In the genomic region with DNA sequence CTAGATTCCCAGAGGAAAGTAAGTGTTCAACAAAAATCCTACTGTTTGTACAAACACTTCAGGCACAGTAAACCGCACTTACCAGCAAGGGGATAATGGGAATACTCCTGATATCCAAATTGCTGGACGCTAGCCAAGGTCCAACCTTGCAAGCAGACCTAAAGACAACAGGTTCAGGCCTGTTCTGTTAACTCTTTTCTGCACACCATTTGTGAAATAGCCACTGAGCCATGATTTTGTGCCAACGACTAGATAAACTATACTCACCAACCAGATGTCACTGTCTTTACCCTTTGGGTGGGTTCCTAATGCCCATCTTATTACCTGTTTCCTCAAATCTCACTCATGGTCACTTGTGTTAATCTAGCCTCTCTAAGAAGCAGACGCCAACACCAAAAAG, we compare ENCODE assay signal across 23 cellular contexts. TPM values are rescaled to one million over a fixed set of nuclear protein-coding genes. Genes with fewer than 3 reads are reported as not detected.
DNase-seq lines count a peak whose midpoint lies in the region; ATAC-seq, FAIRE-seq and TF ChIP-seq lines count a peak whose summit lies in the region.
"Had no signal": no experiment of that assay in that cellular context is flagged by ENCODE, and none has a peak within 500 bp of the region (broad histone marks: within the 10 kb centered on the region; RNA-seq: fewer than 3 reads in every experiment).

No MANE protein-coding gene starts in this region.

- H3K36me3 Mint-ChIP-seq in MCF 10A (ENCODE audit: insufficient read depth, unreplicated experiment) (peaks cover 63% of the 10 kb centered on the region), HFFc6 (ENCODE audit: low read depth) (peaks cover 14% of the 10 kb centered on the region), glutamatergic neuron (ENCODE audit: unreplicated experiment) (no peaks in the 10 kb centered on the region)

- H3K27me3 ChIP-seq in breast epithelium = no peaks in the 10 kb centered on the region
- H3K27me3 ChIP-seq: Peyer's patch had no signal

- ATAC-seq in SK-N-SH treated with all-trans-retinoic acid at 6 μM for 48 hours = no peak
- ATAC-seq in HG03439 (IDR thresholded peaks at IDR 0.05; ENCODE audit: unreplicated experiment) = no peak
- ATAC-seq: HCT116, Right ventricle myocardium inferior had no signal

- H3K27ac ChIP-seq in breast epithelium = no peak overlapping the region
- H3K27ac ChIP-seq: C4-2B, KMS-11, Peyer's patch had no signal

- no peak for TF ChIP-seq CTCF in MCF 10A (IDR thresholded peaks at IDR 0.05; ENCODE audit: unreplicated experiment)
- no peak for TF ChIP-seq CTCF in breast epithelium (IDR thresholded peaks at IDR 0.05)
- no peak for TF ChIP-seq CTCF in HFFc6 (IDR thresholded peaks at IDR 0.05)
- TF ChIP-seq CTCF in glutamatergic neuron (IDR thresholded peaks at IDR 0.05; ENCODE audit: partially characterized antibody, unreplicated experiment) = no peak

- no TSS peak for BruUV-seq in MCF 10A (replicated peaks; lab: Mats Ljungman, UMichigan)

- H3K27me3 Mint-ChIP-seq in MCF 10A (ENCODE audit: insufficient read depth, unreplicated experiment) = no peaks in the 10 kb centered on the region
- no peaks in the 10 kb centered on the region for H3K27me3 Mint-ChIP-seq in HFFc6 (ENCODE audit: insufficient read depth)
- no peaks in the 10 kb centered on the region for H3K27me3 Mint-ChIP-seq in glutamatergic neuron (ENCODE audit: unreplicated experiment)

- TF ChIP-seq POLR2A in breast epithelium (IDR thresholded peaks at IDR 0.05) = no peak

- no peaks in the 10 kb centered on the region for H3K4me1 ChIP-seq in breast epithelium

- no peaks in the 10 kb centered on the region for H3K36me3 ChIP-seq in breast epithelium

- CTCF ChIA-PET in MCF 10A (lab: Yijun Ruan, JAX) = interaction anchor here (0.8 to 7.1 kb wide), 12 partner anchors 8 to 1026 kb away, joined by 3 to 84 read pairs (median 4); no protein-coding TSS in a partner anchor

- no peak for FAIRE-seq in frontal cortex (lab: Jason Lieb, UNC)

- H3K4me1 Mint-ChIP-seq in MCF 10A (ENCODE audit: insufficient read depth, unreplicated experiment) (peaks cover 22% of the 10 kb centered on the region), HFFc6 (ENCODE audit: low read depth) (peaks cover 48% of the 10 kb centered on the region), glutamatergic neuron (ENCODE audit: low read depth, unreplicated experiment) (peaks cover 2% of the 10 kb centered on the region)

- H3K4me3 ChIP-seq in breast epithelium = no peak overlapping the region
- H3K4me3 ChIP-seq: Peyer's patch had no signal

- POLR2A ChIA-PET in MCF 10A (lab: Yijun Ruan, JAX) = interaction anchor here (0.6 to 3.3 kb wide), 10 partner anchors 9 to 1328 kb away, joined by 3 to 20 read pairs (median 4); partner anchors contain the start of genes DCBLD1, GOPC and ROS1

- no peak overlapping the region for H3K27ac Mint-ChIP-seq in MCF 10A (ENCODE audit: low read depth, unreplicated experiment)
- peak overlapping the region; percentile 19; the same call in 1 of the 2 replicates for H3K27ac Mint-ChIP-seq in HFFc6
- peak overlapping the region; percentile 41 for H3K27ac Mint-ChIP-seq in glutamatergic neuron (ENCODE audit: unreplicated experiment)

- H3K9me3 Mint-ChIP-seq in MCF 10A (ENCODE audit: unreplicated experiment) (no peaks in the 10 kb centered on the region), HFFc6 (no peaks in the 10 kb centered on the region), glutamatergic neuron (ENCODE audit: unreplicated experiment) (no peaks in the 10 kb centered on the region)

- no peaks in the 10 kb centered on the region for H3K9me3 ChIP-seq in breast epithelium
- H3K9me3 ChIP-seq: Peyer's patch had no signal

- DNase-seq in MCF 10A (ENCODE audit: unreplicated experiment) = peak; percentile 82
- DNase-seq in breast epithelium (ENCODE audit: low spot score in 2 of 2) = no peak
- DNase-seq in HFFc6 = no peak
- peak; percentile 19 for DNase-seq in NCI-H69 (lab: John Stamatoyannopoulos, UW)
- DNase-seq in glutamatergic neuron = no peak
- no peak for DNase-seq in frontal cortex (ENCODE audit: low spot score in 2 of 2)
- DNase-seq: AML-193; COR-L47; GF-D8; GOT3; NCI-H1436; NCI-H1930; NCI-H524 treated with DMSO at 0.1 percent for 48 hours; NK-92 treated with Interleukin-12 subunit alpha and Interleukin-12 subunit beta, amount 100 ng/mL, for 24 hours; Peyer's patch; SW 1271; T-helper 2 cell had no signal

- H3K4me3 Mint-ChIP-seq in MCF 10A (ENCODE audit: unreplicated experiment) (no peak overlapping the region), HFFc6 (no peak overlapping the region), glutamatergic neuron (ENCODE audit: unreplicated experiment) (no peak overlapping the region)

- intact Hi-C loops in MCF 10A (cut with micrococcal nuclease) (loop anchor here (5.0 kb wide), 1 partner anchor 43 kb away; the partner anchor contains the start of gene GOPC), breast epithelium (cut with DNase I; ENCODE audit: low total_unique reads) (loop anchor here (10.0 kb wide), 1 partner anchor 204 kb away; no protein-coding TSS in a partner anchor)

TF ChIP-seq in SK-N-SH treated with all-trans-retinoic acid at 6 μM for 48 hours, 23 proteins besides CTCF, POLR2A, EP300 and RAD21:
- TF ChIP-seq ZFP3 (CRISPR knock-in tag; IDR thresholded peaks at IDR 0.05) (no peak), BACH2 (CRISPR knock-in tag; IDR thresholded peaks at IDR 0.05; ENCODE audit: borderline replicate concordance) (no peak), PPARA (CRISPR knock-in tag; IDR thresholded peaks at IDR 0.05; ENCODE audit: borderline replicate concordance) (no peak), ESRRG (CRISPR knock-in tag; IDR thresholded peaks at IDR 0.05) (no peak), ZC3H10 (CRISPR knock-in tag; IDR thresholded peaks at IDR 0.05) (no peak), TSHZ2 (CRISPR knock-in tag; IDR thresholded peaks at IDR 0.05) (no peak), GLIS3 (CRISPR knock-in tag; IDR thresholded peaks at IDR 0.05) (no peak), ZNF565 (CRISPR knock-in tag; conservative IDR thresholded peaks at IDR 0.05; ENCODE audit: low read depth) (no peak), ZNF8 (CRISPR knock-in tag; IDR thresholded peaks at IDR 0.05) (no peak), TOX (CRISPR knock-in tag; IDR thresholded peaks at IDR 0.05; ENCODE audit: borderline replicate concordance) (no peak)
- TF ChIP-seq, protein P1, sequence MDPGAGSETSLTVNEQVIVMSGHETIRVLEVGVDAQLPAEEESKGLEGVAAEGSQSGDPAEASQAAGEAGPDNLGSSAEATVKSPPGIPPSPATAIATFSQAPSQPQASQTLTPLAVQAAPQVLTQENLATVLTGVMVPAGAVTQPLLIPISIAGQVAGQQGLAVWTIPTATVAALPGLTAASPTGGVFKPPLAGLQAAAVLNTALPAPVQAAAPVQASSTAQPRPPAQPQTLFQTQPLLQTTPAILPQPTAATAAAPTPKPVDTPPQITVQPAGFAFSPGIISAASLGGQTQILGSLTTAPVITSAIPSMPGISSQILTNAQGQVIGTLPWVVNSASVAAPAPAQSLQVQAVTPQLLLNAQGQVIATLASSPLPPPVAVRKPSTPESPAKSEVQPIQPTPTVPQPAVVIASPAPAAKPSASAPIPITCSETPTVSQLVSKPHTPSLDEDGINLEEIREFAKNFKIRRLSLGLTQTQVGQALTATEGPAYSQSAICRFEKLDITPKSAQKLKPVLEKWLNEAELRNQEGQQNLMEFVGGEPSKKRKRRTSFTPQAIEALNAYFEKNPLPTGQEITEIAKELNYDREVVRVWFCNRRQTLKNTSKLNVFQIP (CRISPR knock-in tag; IDR thresholded peaks at IDR 0.05; ENCODE audit: borderline replicate concordance, low read depth) = no peak
- TF ChIP-seq, protein P2, sequence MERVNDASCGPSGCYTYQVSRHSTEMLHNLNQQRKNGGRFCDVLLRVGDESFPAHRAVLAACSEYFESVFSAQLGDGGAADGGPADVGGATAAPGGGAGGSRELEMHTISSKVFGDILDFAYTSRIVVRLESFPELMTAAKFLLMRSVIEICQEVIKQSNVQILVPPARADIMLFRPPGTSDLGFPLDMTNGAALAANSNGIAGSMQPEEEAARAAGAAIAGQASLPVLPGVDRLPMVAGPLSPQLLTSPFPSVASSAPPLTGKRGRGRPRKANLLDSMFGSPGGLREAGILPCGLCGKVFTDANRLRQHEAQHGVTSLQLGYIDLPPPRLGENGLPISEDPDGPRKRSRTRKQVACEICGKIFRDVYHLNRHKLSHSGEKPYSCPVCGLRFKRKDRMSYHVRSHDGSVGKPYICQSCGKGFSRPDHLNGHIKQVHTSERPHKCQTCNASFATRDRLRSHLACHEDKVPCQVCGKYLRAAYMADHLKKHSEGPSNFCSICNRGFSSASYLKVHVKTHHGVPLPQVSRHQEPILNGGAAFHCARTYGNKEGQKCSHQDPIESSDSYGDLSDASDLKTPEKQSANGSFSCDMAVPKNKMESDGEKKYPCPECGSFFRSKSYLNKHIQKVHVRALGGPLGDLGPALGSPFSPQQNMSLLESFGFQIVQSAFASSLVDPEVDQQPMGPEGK (CRISPR knock-in tag; IDR thresholded peaks at IDR 0.05; ENCODE audit: borderline replicate concordance) = no peak
TF ChIP-seq in SK-N-SH treated with all-trans-retinoic acid at 6 μM for 48 hours: peak in this region for 0.

RNA-seq across cellular contexts. Expression of gene GOPC, which starts 43.5 kb away (rescaled TPM):
- total RNA-seq in MCF 10A (2022) (53.2 and 55.7 TPM in 2 replicates), breast epithelium (10 to 100 TPM; 25.6 to 36.6 (median 29.5) TPM), glutamatergic neuron (ENCODE audit: unreplicated experiment) (33.4 TPM), frontal cortex (66.9 TPM)
- total RNA-seq in HFFc6 (2021; fragmentation: NEBNext Ultra II Directional; extraction: Animal tissue kit (Norgen Biotek cat#: 25700)) = 10 to 100 TPM; 40.5 to 51.8 (median 45.4) TPM

Comparison
In these comparisons a context has a peak if more than half of its experiments do, and no peak if none do; other contexts are left out.
1. DNase-seq: peak in MCF 10A (single experiment) and NCI-H69 (single experiment); none in breast epithelium (0 of 2), HFFc6 (single experiment), glutamatergic neuron (single experiment) and frontal cortex (0 of 2).